Comparison of ENCODE assay signal across 16 cellular contexts in genomic region chr4:110271986-110272385, GRCh38.
A peak's percentile ranks its signal among the peaks of the same experiment; 100 is the strongest.
DNase-seq lines count a peak whose midpoint lies in the region; ATAC-seq and TF ChIP-seq lines count a peak whose summit lies in the region.
"Had no signal": no experiment of that assay in that cellular context is flagged by ENCODE, and none has a peak within 500 bp of the region (broad histone marks: within the 10 kb centered on the region; RNA-seq: fewer than 3 reads in every experiment).

No MANE protein-coding gene starts in this region.

- intact Hi-C loops in IMR-90 (cut with micrococcal nuclease), result no loop called here
- intact Hi-C loops in prostate gland (cut with DNase I), result no loop called here

- H3K36me3 ChIP-seq in IMR-90 (ENCODE audit: control insufficient read depth, insufficient read depth, low read length), result no peaks in the 10 kb centered on the region
- H3K36me3 ChIP-seq in prostate gland, result no peaks in the 10 kb centered on the region

- H3K4me3 Mint-ChIP-seq in glutamatergic neuron (ENCODE audit: unreplicated experiment), result no peak overlapping the region

- no peak overlapping the region for H4K8ac ChIP-seq in IMR-90 (ENCODE audit: low read depth in 2 of 2, low read length in 2 of 2)

- H3K4me3 ChIP-seq in IMR-90 (ENCODE audit: insufficient read depth, low read depth, low read length) (no peak overlapping the region), prostate gland (no peak overlapping the region)

- ATAC-seq in GM19463 (IDR thresholded peaks at IDR 0.05; ENCODE audit: unreplicated experiment), result peak; percentile 43
- no peak for ATAC-seq in IMR-90 (ENCODE audit: low read depth)
- no peak for ATAC-seq in omental fat pad (ENCODE audit: low FRiP score)
- ATAC-seq: Panc1 had no signal

- H3K4ac ChIP-seq in IMR-90 (ENCODE audit: low read depth, low read length), result no peak overlapping the region

- H2AK9ac ChIP-seq in IMR-90 (replicated peaks; ENCODE audit: low read depth, low read length, poor library complexity), result no peak overlapping the region

- no TSS peak for BruUV-seq in IMR-90 (replicated peaks; lab: Mats Ljungman, UMichigan)

- H3K27ac ChIP-seq in IMR-90 (ENCODE audit: insufficient read depth, low read length) (no peak overlapping the region), prostate gland (no peak overlapping the region)

- H3K14ac ChIP-seq in IMR-90 (replicated peaks; ENCODE audit: low read depth, low read length), result no peak overlapping the region

- in situ Hi-C loops in IMR-90 (cut with MboI; ENCODE audit: low sequenced_read_pairs), result no loop called here

- CTCF ChIA-PET in IMR-90 (lab: Yijun Ruan, JAX), result no interaction called here

- no peak overlapping the region for H3K23ac ChIP-seq in IMR-90 (ENCODE audit: low read depth, low read length)

- H3K36me3 Mint-ChIP-seq in glutamatergic neuron (ENCODE audit: unreplicated experiment), result no peaks in the 10 kb centered on the region

- no peak overlapping the region for H3K4me2 ChIP-seq in IMR-90 (ENCODE audit: low read depth, low read length)

- no peak overlapping the region for H2BK20ac ChIP-seq in IMR-90 (ENCODE audit: low read depth, low read length)

- H4K20me1 ChIP-seq in IMR-90 (ENCODE audit: insufficient read depth, low read length), result no peaks in the 10 kb centered on the region

- H3K79me1 ChIP-seq in IMR-90 (ENCODE audit: low read depth in 1 of 2, low read length in 2 of 2), result no peaks in the 10 kb centered on the region

- TF ChIP-seq POLR2A in IMR-90 (IDR thresholded peaks at IDR 0.05; ENCODE audit: low read depth, low read length), result no peak
- TF ChIP-seq POLR2A in prostate gland (IDR thresholded peaks at IDR 0.05), result no peak

- no peak for TF ChIP-seq RAD21 in IMR-90 (IDR thresholded peaks at IDR 0.05; ENCODE audit: low read length)

- H3K56ac ChIP-seq in IMR-90 (ENCODE audit: extremely low read depth, insufficient read depth, low read length), result no peak overlapping the region

- H4K91ac ChIP-seq in IMR-90 (ENCODE audit: insufficient read depth, low read depth, low read length), result no peak overlapping the region

- peaks cover 3% of the 10 kb centered on the region for H3K9me3 Mint-ChIP-seq in glutamatergic neuron (ENCODE audit: unreplicated experiment)

- H2AK5ac ChIP-seq in IMR-90 (ENCODE audit: low read depth, low read length), result no peak overlapping the region

- H3K27me3 ChIP-seq in IMR-90 (ENCODE audit: control insufficient read depth, insufficient read depth, low read length) (no peaks in the 10 kb centered on the region), prostate gland (replicated peaks; ENCODE audit: insufficient read depth) (no peaks in the 10 kb centered on the region)

- peak overlapping the region; percentile 65 for H3K27ac Mint-ChIP-seq in glutamatergic neuron (ENCODE audit: unreplicated experiment)

- no peak overlapping the region for H3K18ac ChIP-seq in IMR-90 (ENCODE audit: low read depth, low read length)

- WGBS in IMR-90 (ENCODE audit: extremely low coverage in 2 of 2, insufficient read length in 1 of 2), 2 experiments, result 70% methylated on average over 2 of the region's 4 CpGs; no CpG with 5 or more reads in 1 of the 2 experiments
- WGBS in prostate gland, result 63% methylated on average over 4 of the region's 4 CpGs

- dilution Hi-C loops in IMR-90 (cut with HindIII; ENCODE audit: low sequenced_read_pairs, unreplicated experiment), result no loop called here

- H2BK15ac ChIP-seq in IMR-90 (ENCODE audit: low read depth, low read length), result no peak overlapping the region

- H4K5ac ChIP-seq in IMR-90 (ENCODE audit: low read depth, low read length), result no peak overlapping the region

- no peak overlapping the region for H2BK5ac ChIP-seq in IMR-90 (ENCODE audit: low read depth, low read length, poor library complexity, severe bottlenecking)

- peaks cover 11% of the 10 kb centered on the region for H3K4me1 Mint-ChIP-seq in glutamatergic neuron (ENCODE audit: low read depth, unreplicated experiment)

- H3K9me3 ChIP-seq in IMR-90 (ENCODE audit: control insufficient read depth, insufficient read depth, low read length) (no peaks in the 10 kb centered on the region), prostate gland (no peaks in the 10 kb centered on the region)

- no peak overlapping the region for H2BK120ac ChIP-seq in IMR-90 (ENCODE audit: low read depth, low read length)

- POLR2A ChIA-PET in IMR-90 (lab: Charles Lee; ENCODE audit: unreplicated experiment), result no interaction called here

- H2AFZ ChIP-seq in IMR-90 (replicated peaks; ENCODE audit: low read length, poor library complexity), result peak overlapping the region; percentile 23

- DNase-seq in IMR-90 (no peak), glutamatergic neuron (no peak), retina (peak; percentile 6), omental fat pad (ENCODE audit: low spot score) (no peak), putamen (ENCODE audit: low spot score) (no peak), prostate gland (ENCODE audit: low spot score) (no peak)
- DNase-seq: AML-193, COR-L47, GF-D8, GOT3, Kasumi-1, NCI-H187, NCI-H226, NCI-H524 treated with DMSO at 0.1 percent for 48 hours had no signal

- H3K4me1 ChIP-seq in IMR-90 (ENCODE audit: control insufficient read depth, insufficient read depth, low read length) (no peaks in the 10 kb centered on the region), prostate gland (replicated peaks) (no peaks in the 10 kb centered on the region)

- no peak overlapping the region for H3K9ac ChIP-seq in IMR-90 (ENCODE audit: low read depth, low read length)

- no peaks in the 10 kb centered on the region for H3K9me1 ChIP-seq in IMR-90 (ENCODE audit: insufficient read depth, low read length)

- no peaks in the 10 kb centered on the region for H3K27me3 Mint-ChIP-seq in glutamatergic neuron (ENCODE audit: unreplicated experiment)

- TF ChIP-seq CTCF in IMR-90 (conservative IDR thresholded peaks at IDR 0.05; ENCODE audit: low read depth, low read length) (no peak), glutamatergic neuron (IDR thresholded peaks at IDR 0.05; ENCODE audit: partially characterized antibody, unreplicated experiment) (no peak), omental fat pad (IDR thresholded peaks at IDR 0.05) (no peak), prostate gland (IDR thresholded peaks at IDR 0.05) (no peak)

TF ChIP-seq in IMR-90, 13 proteins besides CTCF, POLR2A, EP300 and RAD21:
- no peak for TF ChIP-seq MXI1 (IDR thresholded peaks at IDR 0.05; ENCODE audit: borderline replicate concordance, low read depth, low read length)
- TF ChIP-seq SMC3 (IDR thresholded peaks at IDR 0.05; ENCODE audit: low read depth, low read length), result no peak
- no peak for TF ChIP-seq RCOR1 (IDR thresholded peaks at IDR 0.05; ENCODE audit: insufficient replicate concordance, low read length)
- no peak for TF ChIP-seq MAZ (IDR thresholded peaks at IDR 0.05; ENCODE audit: borderline replicate concordance, low read depth, low read length)
- TF ChIP-seq BHLHE40 (IDR thresholded peaks at IDR 0.05; ENCODE audit: low read depth, low read length), result no peak
- no peak for TF ChIP-seq RFX5 (IDR thresholded peaks at IDR 0.05; ENCODE audit: low read depth, low read length)
- no peak for TF ChIP-seq USF2 (IDR thresholded peaks at IDR 0.05; ENCODE audit: low read depth, low read length)
- TF ChIP-seq ELK1 (IDR thresholded peaks at IDR 0.05; ENCODE audit: borderline replicate concordance, low read depth, low read length), result no peak
- TF ChIP-seq FOS (IDR thresholded peaks at IDR 0.05; ENCODE audit: low read depth, low read length), result no peak
- TF ChIP-seq CHD1 (IDR thresholded peaks at IDR 0.05; ENCODE audit: low read depth, low read length), result no peak
- no peak for TF ChIP-seq CEBPB (IDR thresholded peaks at IDR 0.05; ENCODE audit: low read depth, low read length)
- no peak for TF ChIP-seq MAFK (IDR thresholded peaks at IDR 0.05; ENCODE audit: low read depth, low read length)
- TF ChIP-seq NFE2L2 (IDR thresholded peaks at IDR 0.05; ENCODE audit: low read depth, low read length), result no peak
